In the genomic region with DNA sequence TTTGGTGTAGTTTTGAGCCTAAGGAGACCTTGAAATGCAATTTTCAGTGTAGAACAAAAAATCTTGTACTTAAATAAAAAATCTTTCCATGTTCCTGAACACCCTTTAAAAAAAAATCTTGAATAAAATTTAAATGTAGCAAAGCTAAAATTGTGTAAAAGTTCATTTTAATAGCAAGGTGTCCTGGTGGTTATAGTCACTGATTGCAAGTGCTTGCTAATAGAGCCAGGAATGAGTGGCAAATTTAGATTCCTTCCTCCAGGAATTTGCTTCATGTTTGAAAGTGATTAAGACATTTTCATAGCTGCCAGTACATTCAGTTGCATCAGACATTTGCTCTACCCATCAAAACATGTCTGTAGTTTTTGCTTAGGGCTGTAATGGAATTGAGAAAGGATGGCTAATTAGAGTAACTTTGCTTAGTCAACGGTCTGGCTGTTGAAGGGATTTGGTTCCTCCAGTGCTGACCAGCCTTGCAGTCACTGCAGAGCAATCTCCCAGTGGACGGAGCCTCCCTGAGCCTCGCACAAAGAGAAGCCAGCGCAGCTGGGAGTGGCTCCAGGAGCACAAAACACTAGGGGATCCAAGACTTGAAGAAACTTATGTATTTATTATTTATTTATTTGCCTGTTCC, we compare ENCODE assay signal across 11 cellular contexts. TPM values are rescaled to one million over a fixed set of nuclear protein-coding genes. Genes with fewer than 3 reads are reported as not detected.
DNase-seq lines count a peak whose midpoint lies in the region; ATAC-seq and TF ChIP-seq lines count a peak whose summit lies in the region.
"Had no signal": no experiment of that assay in that cellular context is flagged by ENCODE, and none has a peak within 500 bp of the region (broad histone marks: within the 10 kb centered on the region; RNA-seq: fewer than 3 reads in every experiment).

No MANE protein-coding gene starts in this region.

- H3K4me1 ChIP-seq in GM23248 (ENCODE audit: insufficient read depth) (peaks cover 10% of the 10 kb centered on the region), heart right ventricle (peaks cover 0 to 13% (median 0%) of the 10 kb centered on the region in 9 donors), gastrocnemius medialis (no peaks in the 10 kb centered on the region)

- H3K4me1 Mint-ChIP-seq in brain: peaks cover 42% of the 10 kb centered on the region
- H3K4me1 Mint-ChIP-seq: activated CD4-positive, alpha-beta memory T cell treated with anti-CD3 and anti-CD28 coated beads, Interleukin-2, amount 10 ng/mL, durations not matched to agents 7 days and 5 days had no signal

- intact Hi-C loops in heart right ventricle (cut with DNase I): no loop called here
- intact Hi-C loops in gastrocnemius medialis (cut with DNase I; ENCODE audit: low total_unique reads): no loop called here

- H3F3A ChIP-seq in GM23248 (ENCODE audit: insufficient read depth): peaks cover 24% of the 10 kb centered on the region

- H3K27ac ChIP-seq in GM23248: peak overlapping the region; percentile 63
- no peak overlapping the region for H3K27ac ChIP-seq in heart right ventricle
- no peak overlapping the region for H3K27ac ChIP-seq in gastrocnemius medialis
- H3K27ac ChIP-seq: HL-60 had no signal

- H3K27ac Mint-ChIP-seq in brain: peak overlapping the region in 4 of 5 experiments; percentile 35 to 85 (median 58)
- H3K27ac Mint-ChIP-seq: activated CD4-positive, alpha-beta memory T cell treated with anti-CD3 and anti-CD28 coated beads, Interleukin-2, amount 10 ng/mL, durations not matched to agents 7 days and 5 days had no signal

- no peaks in the 10 kb centered on the region for H3K9me2 ChIP-seq in GM23248 (ENCODE audit: insufficient read depth)

- H3K9me3 ChIP-seq in GM23248 (ENCODE audit: low read depth) (no peaks in the 10 kb centered on the region), heart right ventricle (no peaks in the 10 kb centered on the region), gastrocnemius medialis (no peaks in the 10 kb centered on the region)

- TF ChIP-seq POLR2A in gastrocnemius medialis (IDR thresholded peaks at IDR 0.05): no peak

- H3K36me3 ChIP-seq in GM23248 (ENCODE audit: low read depth) (no peaks in the 10 kb centered on the region), heart right ventricle (no peaks in the 10 kb centered on the region), gastrocnemius medialis (no peaks in the 10 kb centered on the region)

- H2AFZ ChIP-seq in GM23248: peak overlapping the region; percentile 43

- no peaks in the 10 kb centered on the region for H3K9me3 Mint-ChIP-seq in brain
- H3K9me3 Mint-ChIP-seq: activated CD4-positive, alpha-beta memory T cell treated with anti-CD3 and anti-CD28 coated beads, Interleukin-2, amount 10 ng/mL, durations not matched to agents 7 days and 5 days had no signal

- no peaks in the 10 kb centered on the region for H3K79me2 ChIP-seq in GM23248 (ENCODE audit: insufficient read depth)

- no peaks in the 10 kb centered on the region for H3K27me3 Mint-ChIP-seq in brain

- peaks cover 16% of the 10 kb centered on the region for H3K36me3 Mint-ChIP-seq in brain

- ATAC-seq in heart right ventricle: peak in 6 of 8 donors; percentile 46 to 92 (median 62)
- peak; percentile 75 to 84 for ATAC-seq in gastrocnemius medialis
- no peak for ATAC-seq in HG02852 (IDR thresholded peaks at IDR 0.05; ENCODE audit: unreplicated experiment)

- H4K20me1 ChIP-seq in GM23248 (ENCODE audit: insufficient read depth): no peaks in the 10 kb centered on the region

- in situ Hi-C loops in GM23248 (cut with MboI) (no loop called here), gastrocnemius medialis (cut with MboI; ENCODE audit: low sequenced_read_pairs in 4 of 4) (no loop called here), KBM-7 (cut with MboI; ENCODE audit: low pct_unique_long_range_greater_than_20kb, low sequenced_read_pairs) (no loop called here)

- DNase-seq in GM23248: peak; percentile 92
- DNase-seq in heart right ventricle: peak; percentile 14 to 40
- peak in 1 of 2 donors; percentile 32 for DNase-seq in gastrocnemius medialis
- no peak for DNase-seq in KBM-7
- DNase-seq in globus pallidus (ENCODE audit: low spot score): no peak
- DNase-seq in stimulated activated CD4-positive, alpha-beta T cell treated with anti-CD3 and anti-CD28 coated beads, Interleukin-1b, Interleukin-23, amount 100 ng/mL, for 48 hours: no peak
- DNase-seq: activated CD4-positive, alpha-beta memory T cell treated with anti-CD3 and anti-CD28 coated beads, Interleukin-2, amount 10 ng/mL, durations not matched to agents 7 days and 5 days; NCI-H1694 had no signal

- H3K27me3 ChIP-seq in GM23248 (replicated peaks; ENCODE audit: insufficient read depth): no peaks in the 10 kb centered on the region
- H3K27me3 ChIP-seq in heart right ventricle: peaks cover 0 to 4% (median 0%) of the 10 kb centered on the region in 7 donors
- no peaks in the 10 kb centered on the region for H3K27me3 ChIP-seq in gastrocnemius medialis

- H3K4me3 Mint-ChIP-seq in brain: peak overlapping the region in 3 of 5 experiments; percentile 17 to 67 (median 55)
- H3K4me3 Mint-ChIP-seq: activated CD4-positive, alpha-beta memory T cell treated with anti-CD3 and anti-CD28 coated beads, Interleukin-2, amount 10 ng/mL, durations not matched to agents 7 days and 5 days had no signal

- WGBS in GM23248 (ENCODE audit: low coverage in 1 of 2, low lambda C conversion rate in 2 of 2, missing lambda C conversion rate in 2 of 2), 2 experiments: 3 to 5% methylated on average over 4 of the region's 4 CpGs
- WGBS in heart right ventricle, 2 donors: 56 to 66% methylated on average over 4 of the region's 4 CpGs

- H3K9ac ChIP-seq in GM23248: peak overlapping the region; percentile 51

- no peak for TF ChIP-seq CTCF in brain (conservative IDR thresholded peaks at IDR 0.05)
- no peak for TF ChIP-seq CTCF in heart right ventricle (IDR thresholded peaks at IDR 0.05)
- no peak for TF ChIP-seq CTCF in gastrocnemius medialis (IDR thresholded peaks at IDR 0.05 in 4 of 5, conservative IDR thresholded peaks at IDR 0.05 in 1 of 5)

- peak overlapping the region; percentile 59 for H3K4me2 ChIP-seq in GM23248 (ENCODE audit: unreplicated experiment)

- peak overlapping the region; percentile 14 for H3K4me3 ChIP-seq in GM23248
- no peak overlapping the region for H3K4me3 ChIP-seq in heart right ventricle
- H3K4me3 ChIP-seq in gastrocnemius medialis: no peak overlapping the region

RNA-seq across cellular contexts. Expression of a gene that starts 36.5 kb away (rescaled TPM):
- total RNA-seq in GM23248 (2014; rRNA removed; shearing (Covaris generic)): 15.2 and 15.7 TPM in 2 replicates
- polyA plus RNA-seq in GM23248 (2016; fragmentation: Nextera tagmentation; extraction: Ambion mirVana) (20.4 and 24.6 TPM in 2 replicates), brain (ENCODE audit: insufficient read depth, low read depth, low replicate concordance) (76.5 TPM), heart right ventricle (1 to 10 TPM; 5.7 to 6.0 TPM)
- total RNA-seq in heart right ventricle (10 to 100 TPM in 9 of 10 donors, 1 to 10 TPM in 1; 9.9 to 43.3 (median 13.2) TPM), gastrocnemius medialis (10 to 100 TPM in 2 of 4 donors, 1 to 10 TPM in 2; 6.4 to 17.3 (median 9.8) TPM)

Comparison
In these comparisons a context has a peak if more than half of its experiments do, and no peak if none do; other contexts are left out.
1. DNase-seq: peak in GM23248 (single experiment) and heart right ventricle (2 of 2); none in KBM-7 (single experiment), globus pallidus (single experiment) and stimulated activated CD4-positive, alpha-beta T cell treated with anti-CD3 and anti-CD28 coated beads, Interleukin-1b, Interleukin-23, amount 100 ng/mL, for 48 hours (single experiment).